1 cellular context compared by ENCODE assay signal in the genomic region with DNA sequence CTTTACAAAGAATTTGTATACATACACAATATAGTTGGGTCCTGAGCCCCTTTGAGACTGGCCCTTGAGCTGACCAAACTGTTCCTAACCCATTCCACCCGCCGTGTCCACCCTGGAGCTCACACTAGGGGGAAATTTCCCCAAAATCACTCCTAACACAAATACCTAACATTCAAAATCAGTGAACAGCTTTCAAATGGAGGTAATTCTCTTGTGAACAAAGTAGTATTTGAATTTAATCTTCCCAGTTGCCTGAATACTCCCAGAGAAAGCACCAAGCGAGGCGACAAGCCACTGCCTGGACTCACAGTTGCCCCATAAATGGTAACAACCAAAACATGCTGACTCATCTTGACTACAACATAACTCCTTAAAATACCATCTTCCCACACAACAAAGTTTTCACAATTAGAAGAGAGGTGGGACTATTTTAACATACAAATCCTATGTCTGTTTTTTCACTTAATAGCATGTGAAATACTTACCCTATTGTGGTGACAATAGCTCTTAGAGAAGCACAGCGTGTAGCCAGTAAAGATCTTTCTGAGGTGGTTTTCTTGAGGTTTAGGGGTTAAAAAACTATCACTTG.
TF ChIP-seq lines count a peak whose summit lies in the region.

No MANE protein-coding gene starts in this region.

TF ChIP-seq in GM12878, 131 proteins besides CTCF, POLR2A, EP300 and RAD21:
- TF ChIP-seq, protein P1, sequence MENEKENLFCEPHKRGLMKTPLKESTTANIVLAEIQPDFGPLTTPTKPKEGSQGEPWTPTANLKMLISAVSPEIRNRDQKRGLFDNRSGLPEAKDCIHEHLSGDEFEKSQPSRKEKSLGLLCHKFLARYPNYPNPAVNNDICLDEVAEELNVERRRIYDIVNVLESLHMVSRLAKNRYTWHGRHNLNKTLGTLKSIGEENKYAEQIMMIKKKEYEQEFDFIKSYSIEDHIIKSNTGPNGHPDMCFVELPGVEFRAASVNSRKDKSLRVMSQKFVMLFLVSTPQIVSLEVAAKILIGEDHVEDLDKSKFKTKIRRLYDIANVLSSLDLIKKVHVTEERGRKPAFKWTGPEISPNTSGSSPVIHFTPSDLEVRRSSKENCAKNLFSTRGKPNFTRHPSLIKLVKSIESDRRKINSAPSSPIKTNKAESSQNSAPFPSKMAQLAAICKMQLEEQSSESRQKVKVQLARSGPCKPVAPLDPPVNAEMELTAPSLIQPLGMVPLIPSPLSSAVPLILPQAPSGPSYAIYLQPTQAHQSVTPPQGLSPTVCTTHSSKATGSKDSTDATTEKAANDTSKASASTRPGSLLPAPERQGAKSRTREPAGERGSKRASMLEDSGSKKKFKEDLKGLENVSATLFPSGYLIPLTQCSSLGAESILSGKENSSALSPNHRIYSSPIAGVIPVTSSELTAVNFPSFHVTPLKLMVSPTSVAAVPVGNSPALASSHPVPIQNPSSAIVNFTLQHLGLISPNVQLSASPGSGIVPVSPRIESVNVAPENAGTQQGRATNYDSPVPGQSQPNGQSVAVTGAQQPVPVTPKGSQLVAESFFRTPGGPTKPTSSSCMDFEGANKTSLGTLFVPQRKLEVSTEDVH (IDR thresholded peaks at IDR 0.05; ENCODE audit: low read depth, partially characterized antibody), result no peak
- TF ChIP-seq HDAC2 (IDR thresholded peaks at IDR 0.05) (no peak), MTA2 (IDR thresholded peaks at IDR 0.05; ENCODE audit: low read depth) (0 out of 2 replicates have a peak, but pooled peaks have one; percentile 17)
